1 cellular context compared by ENCODE assay signal in the genomic region with DNA sequence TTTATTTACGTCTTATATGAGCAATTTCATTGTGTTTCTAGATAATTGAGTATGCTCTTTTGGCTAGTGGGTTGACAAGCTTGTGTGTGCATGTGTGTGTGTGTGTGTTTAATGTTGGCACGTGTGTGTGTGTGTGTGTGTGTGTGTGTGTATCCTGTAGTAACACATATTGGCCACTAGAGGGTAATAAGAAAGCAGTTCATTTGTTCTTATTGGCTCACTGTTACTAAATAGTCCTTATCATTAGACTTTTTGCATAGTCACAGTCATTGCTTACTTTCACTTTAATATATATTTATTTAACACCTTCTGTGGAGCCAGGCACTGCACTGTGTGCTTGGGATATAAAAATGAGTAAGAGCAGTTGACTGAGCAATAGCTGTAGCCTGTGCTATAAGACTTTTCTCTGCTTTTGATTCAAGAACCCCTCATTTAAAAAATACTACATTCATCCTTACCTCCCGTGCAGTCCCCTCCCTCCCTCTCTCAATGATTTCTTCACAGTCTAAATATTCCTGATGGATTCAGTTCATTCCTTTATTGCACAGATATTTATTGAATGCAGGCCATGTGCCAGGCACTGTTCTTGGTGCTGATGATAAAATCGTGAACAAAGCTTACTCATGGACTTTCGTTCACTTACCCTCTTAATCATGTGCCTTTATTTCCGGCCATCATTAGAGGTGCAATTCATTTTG.
TF ChIP-seq lines count a peak whose summit lies in the region.

No MANE protein-coding gene starts in this region.

TF ChIP-seq in HepG2, 621 proteins besides CTCF, POLR2A, EP300 and RAD21 (continued from another document and continues in another):
- TF ChIP-seq, protein P1, sequence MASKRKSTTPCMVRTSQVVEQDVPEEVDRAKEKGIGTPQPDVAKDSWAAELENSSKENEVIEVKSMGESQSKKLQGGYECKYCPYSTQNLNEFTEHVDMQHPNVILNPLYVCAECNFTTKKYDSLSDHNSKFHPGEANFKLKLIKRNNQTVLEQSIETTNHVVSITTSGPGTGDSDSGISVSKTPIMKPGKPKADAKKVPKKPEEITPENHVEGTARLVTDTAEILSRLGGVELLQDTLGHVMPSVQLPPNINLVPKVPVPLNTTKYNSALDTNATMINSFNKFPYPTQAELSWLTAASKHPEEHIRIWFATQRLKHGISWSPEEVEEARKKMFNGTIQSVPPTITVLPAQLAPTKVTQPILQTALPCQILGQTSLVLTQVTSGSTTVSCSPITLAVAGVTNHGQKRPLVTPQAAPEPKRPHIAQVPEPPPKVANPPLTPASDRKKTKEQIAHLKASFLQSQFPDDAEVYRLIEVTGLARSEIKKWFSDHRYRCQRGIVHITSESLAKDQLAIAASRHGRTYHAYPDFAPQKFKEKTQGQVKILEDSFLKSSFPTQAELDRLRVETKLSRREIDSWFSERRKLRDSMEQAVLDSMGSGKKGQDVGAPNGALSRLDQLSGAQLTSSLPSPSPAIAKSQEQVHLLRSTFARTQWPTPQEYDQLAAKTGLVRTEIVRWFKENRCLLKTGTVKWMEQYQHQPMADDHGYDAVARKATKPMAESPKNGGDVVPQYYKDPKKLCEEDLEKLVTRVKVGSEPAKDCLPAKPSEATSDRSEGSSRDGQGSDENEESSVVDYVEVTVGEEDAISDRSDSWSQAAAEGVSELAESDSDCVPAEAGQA (IDR thresholded peaks at IDR 0.05; ENCODE audit: low read depth): no peak
- TF ChIP-seq, protein P1 (CRISPR knock-in tag; IDR thresholded peaks at IDR 0.05; ENCODE audit: borderline replicate concordance): no peak
- TF ChIP-seq NFE2L2 (IDR thresholded peaks at IDR 0.05; ENCODE audit: low read length): peak; percentile 12; the same call in 1 of the 2 replicates
- no peak for TF ChIP-seq KDM3A (CRISPR knock-in tag; IDR thresholded peaks at IDR 0.05; ENCODE audit: low read depth)
- TF ChIP-seq CBFB (CRISPR knock-in tag; IDR thresholded peaks at IDR 0.05): no peak
- no peak for TF ChIP-seq CCAR2 (optimal IDR thresholded peaks at IDR 0.05; ENCODE audit: low read depth, low read length)
- TF ChIP-seq, protein P2, sequence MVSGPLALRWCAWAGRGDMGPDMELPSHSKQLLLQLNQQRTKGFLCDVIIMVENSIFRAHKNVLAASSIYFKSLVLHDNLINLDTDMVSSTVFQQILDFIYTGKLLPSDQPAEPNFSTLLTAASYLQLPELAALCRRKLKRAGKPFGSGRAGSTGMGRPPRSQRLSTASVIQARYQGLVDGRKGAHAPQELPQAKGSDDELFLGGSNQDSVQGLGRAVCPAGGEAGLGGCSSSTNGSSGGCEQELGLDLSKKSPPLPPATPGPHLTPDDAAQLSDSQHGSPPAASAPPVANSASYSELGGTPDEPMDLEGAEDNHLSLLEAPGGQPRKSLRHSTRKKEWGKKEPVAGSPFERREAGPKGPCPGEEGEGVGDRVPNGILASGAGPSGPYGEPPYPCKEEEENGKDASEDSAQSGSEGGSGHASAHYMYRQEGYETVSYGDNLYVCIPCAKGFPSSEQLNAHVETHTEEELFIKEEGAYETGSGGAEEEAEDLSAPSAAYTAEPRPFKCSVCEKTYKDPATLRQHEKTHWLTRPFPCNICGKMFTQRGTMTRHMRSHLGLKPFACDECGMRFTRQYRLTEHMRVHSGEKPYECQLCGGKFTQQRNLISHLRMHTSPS (CRISPR knock-in tag; IDR thresholded peaks at IDR 0.05; ENCODE audit: low read depth): no peak
- no peak for TF ChIP-seq MED8 (CRISPR knock-in tag; IDR thresholded peaks at IDR 0.05; ENCODE audit: insufficient replicate concordance)
- TF ChIP-seq ZNF782 (CRISPR knock-in tag; IDR thresholded peaks at IDR 0.05; ENCODE audit: borderline replicate concordance): no peak
- TF ChIP-seq, protein P3, sequence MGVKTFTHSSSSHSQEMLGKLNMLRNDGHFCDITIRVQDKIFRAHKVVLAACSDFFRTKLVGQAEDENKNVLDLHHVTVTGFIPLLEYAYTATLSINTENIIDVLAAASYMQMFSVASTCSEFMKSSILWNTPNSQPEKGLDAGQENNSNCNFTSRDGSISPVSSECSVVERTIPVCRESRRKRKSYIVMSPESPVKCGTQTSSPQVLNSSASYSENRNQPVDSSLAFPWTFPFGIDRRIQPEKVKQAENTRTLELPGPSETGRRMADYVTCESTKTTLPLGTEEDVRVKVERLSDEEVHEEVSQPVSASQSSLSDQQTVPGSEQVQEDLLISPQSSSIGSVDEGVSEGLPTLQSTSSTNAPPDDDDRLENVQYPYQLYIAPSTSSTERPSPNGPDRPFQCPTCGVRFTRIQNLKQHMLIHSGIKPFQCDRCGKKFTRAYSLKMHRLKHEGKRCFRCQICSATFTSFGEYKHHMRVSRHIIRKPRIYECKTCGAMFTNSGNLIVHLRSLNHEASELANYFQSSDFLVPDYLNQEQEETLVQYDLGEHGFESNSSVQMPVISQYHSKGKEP (CRISPR knock-in tag; IDR thresholded peaks at IDR 0.05): no peak
- no peak for TF ChIP-seq ZNF790 (CRISPR knock-in tag; IDR thresholded peaks at IDR 0.05; ENCODE audit: borderline replicate concordance)
- TF ChIP-seq HHEX (CRISPR knock-in tag; IDR thresholded peaks at IDR 0.05): no peak
- no peak for TF ChIP-seq ZSCAN22 (CRISPR knock-in tag; IDR thresholded peaks at IDR 0.05)
- TF ChIP-seq, protein P4, sequence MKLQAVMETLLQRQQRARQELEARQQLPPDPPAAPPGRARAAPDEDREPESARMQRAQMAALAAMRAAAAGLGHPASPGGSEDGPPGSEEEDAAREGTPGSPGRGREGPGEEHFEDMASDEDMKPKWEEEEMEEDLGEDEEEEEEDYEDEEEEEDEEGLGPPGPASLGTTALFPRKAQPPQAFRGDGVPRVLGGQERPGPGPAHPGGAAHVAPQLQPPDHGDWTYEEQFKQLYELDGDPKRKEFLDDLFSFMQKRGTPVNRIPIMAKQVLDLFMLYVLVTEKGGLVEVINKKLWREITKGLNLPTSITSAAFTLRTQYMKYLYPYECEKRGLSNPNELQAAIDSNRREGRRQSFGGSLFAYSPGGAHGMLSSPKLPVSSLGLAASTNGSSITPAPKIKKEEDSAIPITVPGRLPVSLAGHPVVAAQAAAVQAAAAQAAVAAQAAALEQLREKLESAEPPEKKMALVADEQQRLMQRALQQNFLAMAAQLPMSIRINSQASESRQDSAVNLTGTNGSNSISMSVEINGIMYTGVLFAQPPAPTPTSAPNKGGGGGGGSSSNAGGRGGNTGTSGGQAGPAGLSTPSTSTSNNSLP (IDR thresholded peaks at IDR 0.05; ENCODE audit: low read depth, low read length): peak; percentile 87
- TF ChIP-seq, protein P5, sequence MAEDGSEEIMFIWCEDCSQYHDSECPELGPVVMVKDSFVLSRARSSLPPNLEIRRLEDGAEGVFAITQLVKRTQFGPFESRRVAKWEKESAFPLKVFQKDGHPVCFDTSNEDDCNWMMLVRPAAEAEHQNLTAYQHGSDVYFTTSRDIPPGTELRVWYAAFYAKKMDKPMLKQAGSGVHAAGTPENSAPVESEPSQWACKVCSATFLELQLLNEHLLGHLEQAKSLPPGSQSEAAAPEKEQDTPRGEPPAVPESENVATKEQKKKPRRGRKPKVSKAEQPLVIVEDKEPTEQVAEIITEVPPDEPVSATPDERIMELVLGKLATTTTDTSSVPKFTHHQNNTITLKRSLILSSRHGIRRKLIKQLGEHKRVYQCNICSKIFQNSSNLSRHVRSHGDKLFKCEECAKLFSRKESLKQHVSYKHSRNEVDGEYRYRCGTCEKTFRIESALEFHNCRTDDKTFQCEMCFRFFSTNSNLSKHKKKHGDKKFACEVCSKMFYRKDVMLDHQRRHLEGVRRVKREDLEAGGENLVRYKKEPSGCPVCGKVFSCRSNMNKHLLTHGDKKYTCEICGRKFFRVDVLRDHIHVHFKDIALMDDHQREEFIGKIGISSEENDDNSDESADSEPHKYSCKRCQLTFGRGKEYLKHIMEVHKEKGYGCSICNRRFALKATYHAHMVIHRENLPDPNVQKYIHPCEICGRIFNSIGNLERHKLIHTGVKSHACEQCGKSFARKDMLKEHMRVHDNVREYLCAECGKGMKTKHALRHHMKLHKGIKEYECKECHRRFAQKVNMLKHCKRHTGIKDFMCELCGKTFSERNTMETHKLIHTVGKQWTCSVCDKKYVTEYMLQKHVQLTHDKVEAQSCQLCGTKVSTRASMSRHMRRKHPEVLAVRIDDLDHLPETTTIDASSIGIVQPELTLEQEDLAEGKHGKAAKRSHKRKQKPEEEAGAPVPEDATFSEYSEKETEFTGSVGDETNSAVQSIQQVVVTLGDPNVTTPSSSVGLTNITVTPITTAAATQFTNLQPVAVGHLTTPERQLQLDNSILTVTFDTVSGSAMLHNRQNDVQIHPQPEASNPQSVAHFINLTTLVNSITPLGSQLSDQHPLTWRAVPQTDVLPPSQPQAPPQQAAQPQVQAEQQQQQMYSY (CRISPR knock-in tag; IDR thresholded peaks at IDR 0.05): no peak
- TF ChIP-seq ZNF274 (CRISPR knock-in tag; IDR thresholded peaks at IDR 0.05): no peak
- TF ChIP-seq SALL1 (CRISPR knock-in tag; IDR thresholded peaks at IDR 0.05): no peak
- TF ChIP-seq ZNF10 (CRISPR knock-in tag; IDR thresholded peaks at IDR 0.05; ENCODE audit: borderline replicate concordance, low read depth): no peak
- TF ChIP-seq ZNF24 (IDR thresholded peaks at IDR 0.05): peak; percentile 54; the same call in 1 of the 2 replicates
- no peak for TF ChIP-seq CAMTA2 (CRISPR knock-in tag; IDR thresholded peaks at IDR 0.05; ENCODE audit: borderline replicate concordance)
- TF ChIP-seq BHLHE40 (IDR thresholded peaks at IDR 0.05; ENCODE audit: low read length): peak; percentile 95
- TF ChIP-seq TBX3 (IDR thresholded peaks at IDR 0.05; ENCODE audit: borderline replicate concordance): peak; percentile 23; the same call in 1 of the 2 replicates
- no peak for TF ChIP-seq ZNF547 (CRISPR knock-in tag; IDR thresholded peaks at IDR 0.05)
- TF ChIP-seq, protein P6, sequence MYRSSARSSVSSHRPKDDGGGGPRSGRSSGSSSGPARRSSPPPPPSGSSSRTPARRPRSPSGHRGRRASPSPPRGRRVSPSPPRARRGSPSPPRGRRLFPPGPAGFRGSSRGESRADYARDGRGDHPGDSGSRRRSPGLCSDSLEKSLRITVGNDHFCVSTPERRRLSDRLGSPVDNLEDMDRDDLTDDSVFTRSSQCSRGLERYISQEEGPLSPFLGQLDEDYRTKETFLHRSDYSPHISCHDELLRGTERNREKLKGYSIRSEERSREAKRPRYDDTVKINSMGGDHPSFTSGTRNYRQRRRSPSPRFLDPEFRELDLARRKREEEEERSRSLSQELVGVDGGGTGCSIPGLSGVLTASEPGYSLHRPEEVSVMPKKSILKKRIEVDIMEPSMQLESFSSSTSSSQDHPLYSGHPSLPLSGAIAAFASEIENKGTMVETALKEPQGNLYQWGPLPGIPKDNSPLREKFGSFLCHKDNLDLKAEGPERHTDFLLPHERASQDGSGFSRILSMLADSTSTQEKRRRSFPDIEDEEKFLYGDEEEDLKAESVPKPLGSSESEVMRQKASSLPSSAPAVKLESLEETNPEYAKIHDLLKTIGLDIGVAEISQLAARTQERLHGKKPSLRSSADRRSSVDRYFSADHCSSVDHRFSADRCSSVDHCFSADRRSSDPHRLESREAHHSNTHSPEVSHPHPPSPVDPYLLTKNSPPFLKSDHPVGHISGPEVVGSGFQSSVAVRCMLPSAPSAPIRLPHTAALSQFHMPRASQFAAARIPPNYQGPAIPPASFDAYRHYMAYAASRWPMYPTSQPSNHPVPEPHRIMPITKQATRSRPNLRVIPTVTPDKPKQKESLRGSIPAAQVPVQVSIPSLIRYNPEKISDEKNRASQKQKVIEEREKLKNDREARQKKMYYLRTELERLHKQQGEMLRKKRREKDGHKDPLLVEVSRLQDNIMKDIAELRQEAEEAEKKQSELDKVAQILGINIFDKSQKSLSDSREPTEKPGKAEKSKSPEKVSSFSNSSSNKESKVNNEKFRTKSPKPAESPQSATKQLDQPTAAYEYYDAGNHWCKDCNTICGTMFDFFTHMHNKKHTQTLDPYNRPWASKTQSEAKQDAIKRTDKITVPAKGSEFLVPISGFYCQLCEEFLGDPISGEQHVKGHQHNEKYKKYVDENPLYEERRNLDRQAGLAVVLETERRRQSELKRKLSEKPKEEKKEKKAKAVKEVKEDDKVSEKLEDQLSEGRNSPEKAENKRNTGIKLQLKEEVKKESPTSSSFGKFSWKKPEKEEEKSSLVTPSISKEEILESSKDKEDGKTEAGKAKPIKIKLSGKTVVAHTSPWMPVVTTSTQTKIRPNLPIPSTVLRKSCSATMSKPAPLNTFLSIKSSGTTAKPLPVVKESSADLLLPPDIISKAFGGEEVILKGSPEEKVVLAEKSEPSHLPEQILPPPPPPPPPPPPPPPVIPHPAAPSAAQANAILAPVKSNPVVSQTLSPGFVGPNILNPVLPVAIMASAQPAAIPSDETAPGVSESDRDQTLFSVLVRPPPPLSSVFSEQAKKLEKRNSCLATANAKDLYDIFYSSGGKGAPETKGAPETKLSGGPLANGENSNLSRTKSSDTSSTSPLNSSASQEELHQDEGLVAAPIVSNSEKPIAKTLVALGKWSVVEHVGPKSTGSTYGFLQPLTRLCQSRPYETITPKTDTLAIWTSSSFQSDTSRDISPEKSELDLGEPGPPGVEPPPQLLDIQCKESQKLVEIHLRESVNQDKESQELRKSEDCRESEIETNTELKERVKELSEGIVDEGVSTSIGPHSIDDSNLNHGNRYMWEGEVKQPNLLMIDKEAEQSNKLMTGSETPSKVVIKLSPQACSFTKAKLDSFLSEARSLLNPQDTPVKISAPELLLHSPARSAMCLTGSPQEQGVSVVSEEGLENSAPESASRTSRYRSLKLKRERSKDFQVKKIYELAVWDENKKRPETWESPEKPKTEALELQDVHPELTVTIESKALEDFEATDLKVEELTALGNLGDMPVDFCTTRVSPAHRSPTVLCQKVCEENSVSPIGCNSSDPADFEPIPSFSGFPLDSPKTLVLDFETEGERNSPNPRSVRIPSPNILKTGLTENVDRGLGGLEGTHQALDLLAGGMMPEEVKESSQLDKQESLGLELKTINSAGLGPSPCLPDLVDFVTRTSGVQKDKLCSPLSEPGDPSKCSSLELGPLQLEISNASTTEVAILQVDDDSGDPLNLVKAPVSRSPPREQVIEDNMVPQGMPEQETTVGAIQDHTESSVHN (CRISPR knock-in tag; IDR thresholded peaks at IDR 0.05): no peak
- no peak for TF ChIP-seq XRCC5 (optimal IDR thresholded peaks at IDR 0.05; ENCODE audit: low read length)
- TF ChIP-seq BRD4 (CRISPR knock-in tag; IDR thresholded peaks at IDR 0.05): no peak
- TF ChIP-seq ZNF775 (CRISPR knock-in tag; IDR thresholded peaks at IDR 0.05; ENCODE audit: borderline replicate concordance): no peak
